16 cellular contexts compared by ENCODE assay signal in genomic region chr19:54242646-54243045, GRCh38. TPM values are rescaled to one million over a fixed set of nuclear protein-coding genes. Genes with fewer than 3 reads are reported as not detected.
DNase-seq lines count a peak whose midpoint lies in the region; ATAC-seq, FAIRE-seq and TF ChIP-seq lines count a peak whose summit lies in the region.
"Not testable (repeated sequence)": the region's sequence is repeated elsewhere in the genome, so short reads cannot be mapped to it uniquely, and the experiment has no call there.
"Had no signal": no experiment of that assay in that cellular context is flagged by ENCODE, and none has a peak within 500 bp of the region (broad histone marks: within the 10 kb centered on the region; RNA-seq: fewer than 3 reads in every experiment).

Gene LILRA6 (minus strand): TSS chr19:54242790.

- CTCF ChIA-PET in K562 (lab: Yijun Ruan, JAX; ENCODE audit: low intra/inter-chr PET ratio); naive thymus-derived CD4-positive, alpha-beta T cell (lab: Charles Lee): not testable (repeated sequence)

- peaks cover 0 to 14% of the 10 kb centered on the region in 2 experiments; a peak in 2 of 5 replicates for H3K4me1 ChIP-seq in K562 (replicated peaks in 1 of 2; ENCODE audit: control insufficient read depth in 2 of 2, insufficient read depth in 2 of 2, low read length in 2 of 2)
- H3K4me1 ChIP-seq in heart left ventricle, result peaks cover 0 to 17% (median 0%) of the 10 kb centered on the region in 12 donors
- not testable (repeated sequence) for H3K4me1 ChIP-seq in right lobe of liver; naive thymus-derived CD4-positive, alpha-beta T cell (ENCODE audit: control insufficient read depth in 2 of 2, insufficient read depth in 2 of 2, low read length in 2 of 2)
- peaks cover 5 to 24% (median 15%) of the 10 kb centered on the region in 6 donors for H3K4me1 ChIP-seq in spleen

- peak; percentile 23 for FAIRE-seq in K562 (lab: Jason Lieb, UNC)

- H3K36me3 ChIP-seq in K562 (ENCODE audit: control insufficient read depth, insufficient read depth, low read length); heart left ventricle; right lobe of liver; naive thymus-derived CD4-positive, alpha-beta T cell (ENCODE audit: control insufficient read depth in 2 of 3, insufficient read depth in 3 of 3, low read length in 3 of 3): not testable (repeated sequence)
- peaks cover 0 to 30% (median 0%) of the 10 kb centered on the region in 6 donors for H3K36me3 ChIP-seq in spleen

- H3K9me3 Mint-ChIP-seq in naive thymus-derived CD4-positive, alpha-beta T cell, result not testable (repeated sequence)

- not testable (repeated sequence) for BruUV-seq in K562 (replicated peaks; lab: Mats Ljungman, UMichigan)

- not testable (repeated sequence) for H3K4me1 Mint-ChIP-seq in T-helper 17 cell; naive thymus-derived CD4-positive, alpha-beta T cell

- peak; percentile 60 for ATAC-seq in T-helper 17 cell
- peak; percentile 45; the same call in 2 of the 3 replicates for ATAC-seq in K562
- peak; percentile 50 to 85 (median 78) for ATAC-seq in heart left ventricle
- ATAC-seq in right lobe of liver, result peak; percentile 64 to 75 (median 70)
- ATAC-seq in naive thymus-derived CD4-positive, alpha-beta T cell, result peak; percentile 90

- not testable (repeated sequence) for H3K9me3 ChIP-seq in T-helper 17 cell (ENCODE audit: control insufficient read depth, low read length, poor library complexity, severe bottlenecking); K562 (replicated peaks; ENCODE audit: control insufficient read depth, insufficient read depth, low read depth, low read length); heart left ventricle; right lobe of liver; naive thymus-derived CD4-positive, alpha-beta T cell (ENCODE audit: control insufficient read depth in 2 of 3, low read length in 3 of 3); spleen

- not testable (repeated sequence) for H3K79me2 ChIP-seq in K562 (ENCODE audit: control insufficient read depth, insufficient read depth, low read length)

- not testable (repeated sequence) for H3K4me3 ChIP-seq in K562; heart left ventricle; right lobe of liver; naive thymus-derived CD4-positive, alpha-beta T cell (ENCODE audit: low read length)
- peak within 1 kb of the TSS in 1 of 8 donors; percentile 16 for H3K4me3 ChIP-seq in spleen

- DNase-seq in CD1c-positive myeloid dendritic cell (ENCODE audit: extremely low spot score) (peak; percentile 51), heart left ventricle (peak in 3 of 5 donors; percentile 48 to 59 (median 56)), right lobe of liver (peak in 1 of 3 donors; percentile 43), spleen (peak; percentile 85), ureter (ENCODE audit: low spot score) (peak; percentile 25)
- DNase-seq in T-helper 17 cell; K562 (ENCODE audit: extremely low read depth in 1 of 4, low spot score in 3 of 4); naive thymus-derived CD4-positive, alpha-beta T cell: not testable (repeated sequence)

- WGBS in K562 (ENCODE audit: insufficient coverage, low coverage, missing lambda C conversion rate), result 0% methylated on average over 3 of the region's 6 CpGs
- 65 to 80% methylated on average over 6 of the region's 6 CpGs; no CpG with 5 or more reads in 2 of the 4 donors for WGBS in heart left ventricle, 4 donors
- no CpG with 5 or more reads among the region's 6 CpGs for WGBS in right lobe of liver (ENCODE audit: insufficient coverage, low coverage, low lambda C conversion rate, missing lambda C conversion rate)
- WGBS in spleen, 5 donors, result 50 to 74% (median 60%) methylated on average over 1 to 6 of the region's 6 CpGs; no CpG with 5 or more reads in 2 of the 5 donors

- H3K4me2 ChIP-seq in K562 (ENCODE audit: insufficient read depth, low read length), result not testable (repeated sequence)

- H3K9me1 ChIP-seq in K562 (ENCODE audit: control insufficient read depth, insufficient read depth, low read length), result not testable (repeated sequence)

- peak within 1 kb of the TSS; percentile 27 for H3K27ac Mint-ChIP-seq in T-helper 17 cell
- not testable (repeated sequence) for H3K27ac Mint-ChIP-seq in naive thymus-derived CD4-positive, alpha-beta T cell

- not testable (repeated sequence) for TF ChIP-seq CTCF in K562 (IDR thresholded peaks at IDR 0.05 in 2 of 3, conservative IDR thresholded peaks at IDR 0.05 in 1 of 3; ENCODE audit: insufficient read depth in 2 of 3, low read depth in 1 of 3, low read length in 3 of 3); heart left ventricle (IDR thresholded peaks at IDR 0.05); right lobe of liver (IDR thresholded peaks at IDR 0.05); spleen (IDR thresholded peaks at IDR 0.05 in 8 of 11, conservative IDR thresholded peaks at IDR 0.05 in 3 of 11)

- H3K4me3 Mint-ChIP-seq in T-helper 17 cell, result peak within 1 kb of the TSS; percentile 19
- H3K4me3 Mint-ChIP-seq in naive thymus-derived CD4-positive, alpha-beta T cell, result not testable (repeated sequence)

- intact Hi-C loops in K562 (cut with micrococcal nuclease); heart left ventricle (cut with DNase I); right lobe of liver (cut with DNase I); naive thymus-derived CD4-positive, alpha-beta T cell (cut with micrococcal nuclease); spleen (cut with DNase I; ENCODE audit: low total_unique reads): not testable (repeated sequence)

- not testable (repeated sequence) for H4K20me1 ChIP-seq in K562 (replicated peaks; ENCODE audit: control insufficient read depth, insufficient read depth, low read length)

- TF ChIP-seq EP300 in K562 (IDR thresholded peaks at IDR 0.05; ENCODE audit: low read length), result not testable (repeated sequence)

- H3K27me3 ChIP-seq in K562 (ENCODE audit: control insufficient read depth in 2 of 2, insufficient read depth in 2 of 2, low read length in 2 of 2) (peaks cover 29 to 44% of the 10 kb centered on the region in 2 experiments), heart left ventricle (peaks cover 0 to 22% (median 0%) of the 10 kb centered on the region in 9 donors), spleen (replicated peaks in 1 of 7) (peaks cover 0 to 16% (median 0%) of the 10 kb centered on the region in 7 donors)
- H3K27me3 ChIP-seq in right lobe of liver; naive thymus-derived CD4-positive, alpha-beta T cell (ENCODE audit: control insufficient read depth in 2 of 2, insufficient read depth in 2 of 2, low read length in 2 of 2): not testable (repeated sequence)

- H3K9ac ChIP-seq in K562 (ENCODE audit: insufficient read depth in 1 of 2, low read depth in 2 of 2, low read length in 2 of 2), result not testable (repeated sequence)

- H3K36me3 Mint-ChIP-seq in T-helper 17 cell (ENCODE audit: low read depth); naive thymus-derived CD4-positive, alpha-beta T cell: not testable (repeated sequence)

- TF ChIP-seq RAD21 in K562 (CRISPR knock-in tag; conservative IDR thresholded peaks at IDR 0.05 in 1 of 2, IDR thresholded peaks at IDR 0.05 in 1 of 2), result not testable (repeated sequence)

- not testable (repeated sequence) for TF ChIP-seq POLR2A in K562 (conservative IDR thresholded peaks at IDR 0.05); heart left ventricle (IDR thresholded peaks at IDR 0.05); right lobe of liver (IDR thresholded peaks at IDR 0.05); spleen (IDR thresholded peaks at IDR 0.05)

- POLR2A ChIA-PET in K562 (lab: Yijun Ruan, JAX); naive thymus-derived CD4-positive, alpha-beta T cell (lab: Charles Lee): not testable (repeated sequence)

- not testable (repeated sequence) for H2AFZ ChIP-seq in K562 (ENCODE audit: low read depth, low read length)

- not testable (repeated sequence) for H3K27ac ChIP-seq in K562 (ENCODE audit: extremely low read depth, low read depth, low read length); heart left ventricle; right lobe of liver; naive thymus-derived CD4-positive, alpha-beta T cell (ENCODE audit: low read depth, low read length)
- peak within 1 kb of the TSS in 4 of 8 donors; percentile 15 to 78 (median 48) for H3K27ac ChIP-seq in spleen

- H3K27me3 Mint-ChIP-seq in T-helper 17 cell, result not testable (repeated sequence)
- H3K27me3 Mint-ChIP-seq in naive thymus-derived CD4-positive, alpha-beta T cell, result peaks cover 0 to 13% (median 0%) of the 10 kb centered on the region in 5 donors

- in situ Hi-C loops in K562 (cut with MboI), result not testable (repeated sequence)

RNA-seq across cellular contexts. Expression of gene LILRA6, which starts in this region (rescaled TPM):
- total RNA-seq in T-helper 17 cell (1 to 10 TPM in 1 of 2 donors, under 1 TPM in 1; 0.91 to 2.4 TPM), K562 (2014; rRNA removed) (not detected in 2 replicates), K562 (2014; rRNA removed; fragmentation: Illumina TruSeq; extraction: Trizol) (not detected in 2 replicates), K562 (2015; rRNA removed; fragmentation: Illumina TruSeq; extraction: Trizol) (not detected in 2 replicates), K562 (2021) (not detected in 2 replicates), heart left ventricle (10 to 100 TPM in 1 of 9 donors, 1 to 10 TPM in 4, under 1 TPM in 4; 0.44 to 20.9 (median 1.3) TPM), right lobe of liver (1 to 10 TPM in 3 of 6 experiments, under 1 TPM in 3; 0.61 to 4.9 (median 0.98) TPM), spleen (10 to 100 TPM; 21.5 to 77.5 (median 38.3) TPM), ureter (1.6 TPM)
- not detected in 2 replicates for total RNA-seq in K562 (2011; cell fraction: chromatin; rRNA removed; ENCODE audit: low replicate concordance)
- not detected in 2 replicates for total RNA-seq in K562 (2011; cell fraction: nucleolus; rRNA removed)
- not detected in 2 replicates for total RNA-seq in K562 (2011; cell fraction: nucleoplasm; rRNA removed)
- polyA plus RNA-seq in K562 (2011; rRNA removed) (not detected in 2 replicates), K562 (2014; fragmentation: Illumina TruSeq; extraction: Trizol) (not detected in 2 replicates), K562 (2014; fragmentation: Nextera tagmentation; extraction: Ambion mirVana) (under 1 TPM in 1 of 2 experiments, not detected in 1; 0.03 TPM), K562 (2014; rRNA removed) (not detected in 2 replicates), heart left ventricle (1 to 10 TPM; 1.0 to 1.7 TPM), spleen (1 to 10 TPM; 1.2 to 8.2 (median 6.7) TPM)
- not detected in 2 replicates for polyA plus RNA-seq in K562 (2011; cell fraction: cytosol; rRNA removed)
- polyA plus RNA-seq in K562 (2011; cell fraction: nucleus; rRNA removed), result 0.07 and 0.11 TPM in 2 replicates
- polyA plus RNA-seq in K562 (2012), result 0.12 and 0.21 TPM in 2 replicates
- polyA minus RNA-seq in K562 (2011; rRNA and poly(A)+ RNA removed), result not detected in 2 replicates
- not detected in 2 replicates for polyA minus RNA-seq in K562 (2011; cell fraction: cytosol; rRNA and poly(A)+ RNA removed)
- not detected in 2 replicates for polyA minus RNA-seq in K562 (2011; cell fraction: nucleus; rRNA and poly(A)+ RNA removed)
- total RNA-seq in naive thymus-derived CD4-positive, alpha-beta T cell, result 10 to 100 TPM in 1 of 5 experiments, 1 to 10 TPM in 1, under 1 TPM in 3; 0.24 to 27.0 (median 0.97) TPM
- polyA plus RNA-seq in naive thymus-derived CD4-positive, alpha-beta T cell, result under 1 TPM; 0.12 to 0.36 TPM
- total RNA-seq: A673; CD4-positive, CD25-positive, alpha-beta regulatory T cell; HepG2; HFFc6; HT1080; M059J; PC-9; RPMI7951 had no signal
- polyA plus RNA-seq: HepG2 had no signal

Comparison
In these comparisons a context has a peak if more than half of its experiments do, and no peak if none do; other contexts are left out.
1. Peak in ATAC-seq in K562; RNA of the gene not detected or under 1 TPM.